Comparison of ENCODE assay signal across 15 cellular contexts in genomic region chr5:163757344-163757743, GRCh38.
"Had no signal": no experiment of that assay in that cellular context is flagged by ENCODE, and none has a peak within 500 bp of the region (broad histone marks: within the 10 kb centered on the region; RNA-seq: fewer than 3 reads in every experiment).

No MANE protein-coding gene starts in this region.

- H3K27me3 Mint-ChIP-seq: activated CD4-positive, alpha-beta T cell treated with anti-CD3 and anti-CD28 coated beads, Interleukin-2, amount 10 ng/mL, durations not matched to agents 7 days and 5 days; dendritic cell treated with granulocyte-macrophage colony-stimulating factor and Interleukin-4, amounts not matched to agents 40 ng/mL and 50 ng/mL, for 4 days had no signal

- H3K4me3 ChIP-seq: body of pancreas, hepatocyte, neural progenitor cell, tibial artery, vagina had no signal

- DNase-seq: activated CD4-positive, alpha-beta T cell treated with anti-CD3 and anti-CD28 coated beads, Interleukin-2, amount 10 ng/mL, durations not matched to agents 7 days and 5 days; activated naive CD4-positive, alpha-beta T cell treated with anti-CD3 and anti-CD28 coated beads for 36 hours; body of pancreas; endodermal cell; erythroblast; kidney glomerular epithelial cell; stimulated activated CD4-positive, alpha-beta T cell treated with anti-CD3 and anti-CD28 coated beads, Interleukin-12 subunit alpha, Interleukin-12 subunit beta, amount 100 ng/mL, for 4 hours; stimulated activated CD4-positive, alpha-beta T cell treated with anti-CD3 and anti-CD28 coated beads, Interleukin-2, amount 100 ng/mL, for 24 hours; tibial artery had no signal

- H3K4me3 Mint-ChIP-seq: activated CD4-positive, alpha-beta T cell treated with anti-CD3 and anti-CD28 coated beads, Interleukin-2, amount 10 ng/mL, durations not matched to agents 7 days and 5 days; activated naive CD4-positive, alpha-beta T cell treated with anti-CD3 and anti-CD28 coated beads for 36 hours; dendritic cell treated with granulocyte-macrophage colony-stimulating factor and Interleukin-4, amounts not matched to agents 40 ng/mL and 50 ng/mL, for 4 days; endodermal cell; neural progenitor cell had no signal

- H3K27ac Mint-ChIP-seq: activated CD4-positive, alpha-beta T cell treated with anti-CD3 and anti-CD28 coated beads, Interleukin-2, amount 10 ng/mL, durations not matched to agents 7 days and 5 days; activated naive CD4-positive, alpha-beta T cell treated with anti-CD3 and anti-CD28 coated beads for 36 hours; activated T-helper 2 cell treated with anti-CD3 and anti-CD28 coated beads, Interferon-gamma antibody, Interleukin-2, Interleukin-4, amounts not matched to agents 10 μg/mL and 5 μg/mL and 100 μg/mL, durations not matched to agents 14 hours and 24 hours and 36 hours; dendritic cell treated with granulocyte-macrophage colony-stimulating factor and Interleukin-4, amounts not matched to agents 40 ng/mL and 50 ng/mL, for 4 days; endodermal cell; neural progenitor cell had no signal

- H3K27ac ChIP-seq: body of pancreas, hepatocyte, neural progenitor cell, parathyroid adenoma, tibial artery, vagina had no signal

- H3K36me3 Mint-ChIP-seq: neural progenitor cell had no signal

- H3K9me3 ChIP-seq: body of pancreas, tibial artery, vagina had no signal

- H3K36me3 ChIP-seq: neural progenitor cell, tibial artery, vagina had no signal

- ATAC-seq: body of pancreas had no signal

- H3K9me3 Mint-ChIP-seq: activated naive CD4-positive, alpha-beta T cell treated with anti-CD3 and anti-CD28 coated beads for 36 hours; activated T-helper 2 cell treated with anti-CD3 and anti-CD28 coated beads, Interferon-gamma antibody, Interleukin-2, Interleukin-4, amounts not matched to agents 10 μg/mL and 5 μg/mL and 100 μg/mL, durations not matched to agents 14 hours and 24 hours and 36 hours; endodermal cell; neural progenitor cell had no signal

- H3K4me1 Mint-ChIP-seq: activated CD4-positive, alpha-beta T cell treated with anti-CD3 and anti-CD28 coated beads, Interleukin-2, amount 10 ng/mL, durations not matched to agents 7 days and 5 days; endodermal cell had no signal

- H3K4me1 ChIP-seq: body of pancreas, neural progenitor cell, parathyroid adenoma, tibial artery, vagina had no signal

- H3K27me3 ChIP-seq: body of pancreas, neural progenitor cell, tibial artery, vagina had no signal
